Comparison of ENCODE assay signal across 9 cellular contexts in the genomic region with DNA sequence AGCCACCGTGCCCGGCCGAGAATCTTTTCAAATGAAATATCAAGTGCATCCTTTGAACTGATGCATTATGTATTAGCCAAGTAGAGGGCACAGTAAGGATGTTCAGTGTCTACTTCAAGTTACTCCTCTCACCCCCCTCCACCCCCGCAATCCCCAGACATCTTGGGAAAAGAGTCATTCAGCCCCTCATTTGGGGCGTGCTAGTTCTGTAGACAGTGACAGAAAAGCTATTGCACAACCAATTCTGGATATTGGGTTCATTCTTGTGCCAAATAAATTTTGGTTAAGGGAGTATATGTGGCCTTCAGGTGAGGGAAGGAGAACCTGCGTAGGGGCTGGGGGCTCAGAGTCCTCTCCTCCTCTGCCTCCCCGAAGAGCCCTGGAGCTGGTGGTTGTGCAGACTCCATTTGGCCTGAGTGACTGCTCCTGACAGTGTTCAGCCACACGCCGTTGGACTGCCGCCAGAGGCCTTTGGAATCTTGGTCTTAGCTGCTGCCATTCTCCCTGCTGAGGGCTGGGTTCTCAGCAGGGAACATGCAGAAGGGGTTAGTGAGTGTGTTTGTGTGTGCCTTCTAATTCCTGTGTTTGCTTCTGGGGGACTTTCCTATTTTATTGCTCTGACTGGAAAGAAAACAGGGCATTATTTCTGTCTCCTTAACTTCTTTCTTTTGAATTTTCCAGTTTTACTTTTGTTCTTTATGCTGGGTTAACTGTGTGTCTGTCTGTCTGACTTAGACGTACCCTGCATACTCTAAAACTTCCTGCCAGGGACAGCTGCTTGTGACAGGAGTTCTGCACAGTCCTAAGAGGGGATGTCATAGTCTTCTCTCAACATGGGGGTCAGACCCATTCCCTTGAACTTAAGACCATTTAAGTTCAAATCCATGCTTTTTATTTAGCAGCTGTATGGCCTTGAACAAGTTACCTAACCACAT. TPM values are rescaled to one million over a fixed set of nuclear protein-coding genes. Genes with fewer than 3 reads are reported as not detected.
DNase-seq lines count a peak whose midpoint lies in the region; ATAC-seq, FAIRE-seq and TF ChIP-seq lines count a peak whose summit lies in the region.
"Had no signal": no experiment of that assay in that cellular context is flagged by ENCODE, and none has a peak within 500 bp of the region (broad histone marks: within the 10 kb centered on the region; RNA-seq: fewer than 3 reads in every experiment).

No MANE protein-coding gene starts in this region.

- peak; percentile 5 for TF ChIP-seq CTCF in kidney (IDR thresholded peaks at IDR 0.05; ENCODE audit: borderline replicate concordance, extremely low read depth, insufficient read depth)
- no peak for TF ChIP-seq CTCF in CD4-positive, alpha-beta T cell (IDR thresholded peaks at IDR 0.05)

- no peaks in the 10 kb centered on the region for H3K4me1 Mint-ChIP-seq in CD4-positive, alpha-beta T cell (ENCODE audit: low read depth)

- H3K9me3 ChIP-seq in kidney (ENCODE audit: control insufficient read depth in 1 of 2, low read length in 2 of 2): no peaks in the 10 kb centered on the region
- no peaks in the 10 kb centered on the region for H3K9me3 ChIP-seq in CD4-positive, alpha-beta T cell (ENCODE audit: control insufficient read depth, low read length)

- H3K9me3 Mint-ChIP-seq in CD4-positive, alpha-beta T cell: no peaks in the 10 kb centered on the region
- H3K9me3 Mint-ChIP-seq: neural crest cell had no signal

- no peaks in the 10 kb centered on the region for H3K36me3 ChIP-seq in kidney (ENCODE audit: control insufficient read depth in 1 of 2, insufficient read depth in 2 of 2, low read length in 2 of 2)

- H3K4me3 ChIP-seq in kidney (ENCODE audit: low read length in 2 of 2): no peak overlapping the region

- H3K9ac ChIP-seq in kidney (ENCODE audit: low read length in 2 of 2): peak overlapping the region in 1 of 2 donors; percentile 6

- H3K4me1 ChIP-seq in kidney (ENCODE audit: control insufficient read depth in 1 of 2, insufficient read depth in 1 of 2, low read depth in 1 of 2, low read length in 2 of 2): peaks cover 9 to 13% of the 10 kb centered on the region in 2 donors

- intact Hi-C loops in kidney (cut with DNase I): no loop called here
- intact Hi-C loops in CD4-positive, alpha-beta T cell (cut with DNase I, micrococcal nuclease): no loop called here

- H3K4me3 Mint-ChIP-seq in CD4-positive, alpha-beta T cell: no peak overlapping the region
- H3K4me3 Mint-ChIP-seq: neural crest cell had no signal

- FAIRE-seq in kidney (lab: Jason Lieb, UNC): no peak

- H3K27me3 ChIP-seq in CD4-positive, alpha-beta T cell (ENCODE audit: control insufficient read depth, insufficient read depth, low read length): no peaks in the 10 kb centered on the region

- H3K27ac ChIP-seq in kidney (ENCODE audit: low read depth in 2 of 2, low read length in 2 of 2): peak overlapping the region; percentile 18 to 56
- H3K27ac ChIP-seq in CD4-positive, alpha-beta T cell (ENCODE audit: low read depth, low read length): no peak overlapping the region

- ATAC-seq in CD4-positive, alpha-beta T cell (ENCODE audit: poor library complexity): no peak
- no peak for ATAC-seq in GM21576 (IDR thresholded peaks at IDR 0.05; ENCODE audit: unreplicated experiment)

- no peak overlapping the region for H3K27ac Mint-ChIP-seq in CD4-positive, alpha-beta T cell

- H3K27me3 Mint-ChIP-seq in CD4-positive, alpha-beta T cell: no peaks in the 10 kb centered on the region

- DNase-seq in HuH-7 (ENCODE audit: low spot score) (peak; percentile 75), astrocyte of the hippocampus (ENCODE audit: low read depth, low spot score) (peak; percentile 97), kidney (peak; percentile 95), stromal cell of bone marrow (ENCODE audit: low read depth) (peak; percentile 57), RKO (ENCODE audit: low spot score) (no peak)
- DNase-seq in CD4-positive, alpha-beta T cell: no peak
- DNase-seq in effector CD4-positive, alpha-beta T cell: no peak

- H3K36me3 Mint-ChIP-seq in CD4-positive, alpha-beta T cell (ENCODE audit: low read depth): no peaks in the 10 kb centered on the region

- POLR2A ChIA-PET in CD4-positive, alpha-beta T cell (lab: Charles Lee): no interaction called here

- CTCF ChIA-PET in CD4-positive, alpha-beta T cell (lab: Charles Lee): no interaction called here

RNA-seq across cellular contexts. Expression of a gene that starts 21.0 kb away (rescaled TPM):
- total RNA-seq in kidney: 14.7 TPM
- 8.3 TPM for polyA plus RNA-seq in kidney (ENCODE audit: insufficient read depth, low read depth, low replicate concordance)
- total RNA-seq in CD4-positive, alpha-beta T cell: not detected

Comparison
In these comparisons a context has a peak if more than half of its experiments do, and no peak if none do; other contexts are left out.
1. DNase-seq: peak in HuH-7 (single experiment), astrocyte of the hippocampus (single experiment), kidney (single experiment) and stromal cell of bone marrow (single experiment); none in RKO (single experiment), CD4-positive, alpha-beta T cell (0 of 10) and effector CD4-positive, alpha-beta T cell (single experiment).
2. RNA of a gene that starts 21.0 kb away (total RNA-seq): 14.7 TPM in kidney (single experiment); not detected in CD4-positive, alpha-beta T cell; every median in the first group is over 10 times any median in the second.